Comparison of ENCODE assay signal across 8 cellular contexts in the genomic region with DNA sequence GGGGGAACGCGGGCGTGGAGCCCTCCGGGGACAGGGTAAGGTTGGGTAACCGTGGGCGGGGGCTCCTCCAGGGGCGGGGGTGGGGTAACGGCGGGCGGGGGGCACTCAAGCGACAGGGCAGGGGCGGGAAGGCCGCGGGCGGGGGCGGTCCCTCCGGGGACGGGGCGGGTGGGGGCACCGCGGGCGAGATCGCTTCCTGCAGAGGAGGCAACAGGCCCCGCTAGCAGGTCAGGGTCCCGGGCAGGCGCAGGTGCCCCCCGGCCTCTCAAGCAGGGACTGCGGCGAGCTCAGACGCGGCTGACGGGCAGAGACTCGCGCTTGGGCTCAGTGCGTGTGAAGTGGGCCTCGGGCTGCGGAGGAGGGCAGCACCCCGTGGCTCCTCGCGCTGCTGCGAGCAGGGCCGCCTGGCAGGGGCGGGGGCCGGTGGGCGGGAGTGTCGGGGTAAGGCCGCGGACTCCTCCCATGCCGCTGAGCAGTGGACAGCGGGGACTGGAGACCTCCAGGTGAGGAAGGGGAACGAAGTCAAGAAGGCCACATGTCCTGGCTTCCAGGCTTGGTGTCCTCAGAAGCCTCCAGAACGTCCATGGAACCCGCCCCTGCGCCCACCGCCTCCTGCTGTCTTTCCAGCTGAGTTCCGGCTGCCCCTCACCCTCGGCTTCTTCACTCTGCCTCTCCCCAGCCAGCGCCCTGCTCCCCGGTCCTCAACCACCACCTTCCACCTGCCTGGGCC. TPM values are rescaled to one million over a fixed set of nuclear protein-coding genes. Genes with fewer than 3 reads are reported as not detected.
DNase-seq lines count a peak whose midpoint lies in the region; ATAC-seq and TF ChIP-seq lines count a peak whose summit lies in the region.

No MANE protein-coding gene starts in this region.

- DNase-seq in AG08396 (ENCODE audit: low spot score), result peak; percentile 87
- peak; percentile 36 for DNase-seq in SKM-1 (lab: John Stamatoyannopoulos, UW; ENCODE audit: unreplicated experiment)
- DNase-seq in amniotic stem cell (lab: John Stamatoyannopoulos, UW), result peak; percentile 20
- DNase-seq in right cardiac atrium, result peak; percentile 88 to 93 (median 92)
- DNase-seq in retinal pigment epithelial cell (ENCODE audit: low read depth), result no peak
- no peak for DNase-seq in G401 (ENCODE audit: low spot score)

- peak overlapping the region; percentile 99 for H3K4me3 ChIP-seq in right cardiac atrium (ENCODE audit: low read length)
- H3K4me3 ChIP-seq in retinal pigment epithelial cell (ENCODE audit: low read length), result peak overlapping the region; percentile 51

- no peaks in the 10 kb centered on the region for H3K27me3 ChIP-seq in right cardiac atrium (ENCODE audit: control insufficient read depth, insufficient read depth)

- H3K27ac ChIP-seq in right cardiac atrium (ENCODE audit: low read length), result peak overlapping the region; percentile 93

- no peak for TF ChIP-seq RAD21 in Ishikawa (IDR thresholded peaks at IDR 0.05; ENCODE audit: low read depth)

- H3K4me1 ChIP-seq in right cardiac atrium (ENCODE audit: control insufficient read depth, insufficient read depth, low read length), result peaks cover 22% of the 10 kb centered on the region

- intact Hi-C loops in right cardiac atrium (cut with DNase I), result loop anchor here in 1 of 4 donors (10.0 kb wide), 1 partner anchor 107 kb away; no protein-coding TSS in a partner anchor

- TF ChIP-seq CTCF in retinal pigment epithelial cell (conservative IDR thresholded peaks at IDR 0.05; ENCODE audit: low read depth, low read length), result no peak

- TF ChIP-seq EP300 in Ishikawa (IDR thresholded peaks at IDR 0.05; ENCODE audit: borderline replicate concordance), result no peak

- WGBS in right cardiac atrium, result 1% methylated on average over 57 of the region's 59 CpGs

- H3K9me3 ChIP-seq in right cardiac atrium (ENCODE audit: control insufficient read depth, low read length), result no peaks in the 10 kb centered on the region

- ATAC-seq in GM19025 (IDR thresholded peaks at IDR 0.05; ENCODE audit: low read depth, unreplicated experiment) (peak; percentile 5), right cardiac atrium (peak; percentile 72 to 83)

- in situ Hi-C loops in G401 (cut with HindIII; ENCODE audit: low sequenced_read_pairs), result no loop called here

TF ChIP-seq in Ishikawa, 13 proteins besides CTCF, POLR2A, EP300 and RAD21:
- TF ChIP-seq, protein P1, sequence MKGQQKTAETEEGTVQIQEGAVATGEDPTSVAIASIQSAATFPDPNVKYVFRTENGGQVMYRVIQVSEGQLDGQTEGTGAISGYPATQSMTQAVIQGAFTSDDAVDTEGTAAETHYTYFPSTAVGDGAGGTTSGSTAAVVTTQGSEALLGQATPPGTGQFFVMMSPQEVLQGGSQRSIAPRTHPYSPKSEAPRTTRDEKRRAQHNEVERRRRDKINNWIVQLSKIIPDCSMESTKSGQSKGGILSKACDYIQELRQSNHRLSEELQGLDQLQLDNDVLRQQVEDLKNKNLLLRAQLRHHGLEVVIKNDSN (IDR thresholded peaks at IDR 0.05), result no peak
- TF ChIP-seq FOXM1 (IDR thresholded peaks at IDR 0.05; ENCODE audit: borderline replicate concordance, low read depth) (no peak), ZBTB7A (IDR thresholded peaks at IDR 0.05; ENCODE audit: low read depth) (0 out of 2 replicates have a peak, but pooled peaks have one; percentile 31), TCF12 (IDR thresholded peaks at IDR 0.05; ENCODE audit: low read depth) (0 out of 2 replicates have a peak, but pooled peaks have one; percentile 9), EGR1 (IDR thresholded peaks at IDR 0.05) (peak; percentile 58)
- TF ChIP-seq, protein P2, sequence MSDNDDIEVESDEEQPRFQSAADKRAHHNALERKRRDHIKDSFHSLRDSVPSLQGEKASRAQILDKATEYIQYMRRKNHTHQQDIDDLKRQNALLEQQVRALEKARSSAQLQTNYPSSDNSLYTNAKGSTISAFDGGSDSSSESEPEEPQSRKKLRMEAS (IDR thresholded peaks at IDR 0.05), result peak; percentile 50

RNA-seq across cellular contexts. Expression of a gene that starts 0.6 kb away (rescaled TPM):
- 100 to 1,000 TPM; 152 to 205 (median 174) TPM for total RNA-seq in right cardiac atrium
- polyA plus RNA-seq in right cardiac atrium, result 73.7 TPM
- total RNA-seq in G401 (2014; rRNA removed; shearing (Covaris generic)), result 306 and 351 TPM in 2 replicates

RNA-seq across cellular contexts. Expression of a gene that starts 23.5 kb away (rescaled TPM):
- under 1 TPM in 2 of 4 donors, not detected in 2; 0.24 to 0.36 TPM for total RNA-seq in right cardiac atrium
- polyA plus RNA-seq in right cardiac atrium, result 0.18 TPM
- total RNA-seq in G401 (2014; rRNA removed; shearing (Covaris generic)), result not detected in 2 replicates

RNA-seq across cellular contexts. Expression of a gene that starts 27.6 kb away (rescaled TPM):
- under 1 TPM; 0.34 to 0.89 (median 0.59) TPM for total RNA-seq in right cardiac atrium
- polyA plus RNA-seq in right cardiac atrium, result 1.9 TPM
- total RNA-seq in G401 (2014; rRNA removed; shearing (Covaris generic)), result 5.3 and 13.7 TPM in 2 replicates

Comparison
In these comparisons a context has a peak if more than half of its experiments do, and no peak if none do; other contexts are left out.
1. DNase-seq: peak in AG08396 (single experiment), SKM-1 (single experiment), amniotic stem cell (single experiment) and right cardiac atrium (3 of 3); none in retinal pigment epithelial cell (single experiment) and G401 (single experiment).